In the genomic region with DNA sequence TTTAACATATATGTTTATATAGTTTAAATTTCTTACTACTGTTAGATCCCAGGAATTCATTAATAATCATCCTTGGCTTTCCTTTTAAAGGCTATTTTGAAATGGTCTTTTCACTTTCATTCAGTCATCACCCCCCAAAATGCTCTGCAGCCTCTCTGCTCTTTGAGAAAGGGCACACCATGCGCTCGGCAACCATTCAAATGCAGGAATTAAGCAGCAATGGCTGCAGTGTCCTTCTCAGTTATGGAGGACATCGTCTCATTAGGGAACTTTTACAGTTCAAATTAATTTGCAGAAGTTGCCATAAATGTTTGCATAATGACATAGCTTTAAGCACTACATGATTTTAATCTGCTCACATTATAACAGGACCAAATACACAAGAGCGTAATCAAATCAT, we compare ENCODE assay signal across 23 cellular contexts. TPM values are rescaled to one million over a fixed set of nuclear protein-coding genes. Genes with fewer than 3 reads are reported as not detected.
"Had no signal": no experiment of that assay in that cellular context is flagged by ENCODE, and none has a peak within 500 bp of the region (broad histone marks: within the 10 kb centered on the region; RNA-seq: fewer than 3 reads in every experiment).

No MANE protein-coding gene starts in this region.

- H3K9me3 ChIP-seq: adrenal gland, breast epithelium had no signal

- H3K36me3 ChIP-seq: breast epithelium had no signal

- H3K4me2 ChIP-seq: PC-9 had no signal

- ATAC-seq: T-helper 17 cell, WTC11 had no signal

- H3K27me3 Mint-ChIP-seq: T-helper 17 cell had no signal

- H3K27ac Mint-ChIP-seq: WTC11 had no signal

- H3K9me3 Mint-ChIP-seq: WTC11 had no signal

- DNase-seq: activated CD4-positive, alpha-beta T cell treated with anti-CD3 and anti-CD28 coated beads, Interleukin-2, amount 50 U/mL, for 4 hours; activated CD4-positive, CD25-positive, alpha-beta regulatory T cell treated with anti-CD3 and anti-CD28 coated beads, Interleukin-2, amount 50 U/mL, for 72 hours; activated naive CD4-positive, alpha-beta T cell treated with anti-CD3 and anti-CD28 coated beads, Interleukin-2, amount 50 U/mL, for 16 hours; activated T-cell treated with anti-CD3 and anti-CD28 coated beads for 4 hours; anterior cingulate cortex; caudate nucleus; Kasumi-1; KBM-7; NCI-H1048; NCI-H146; NCI-H187 treated with DMSO at 0.1 percent for 48 hours; NCI-H2081 treated with DMSO at 0.1 percent for 48 hours; NCI-H446; NCI-H524; NCI-H748 treated with DMSO at 0.1 percent for 48 hours; PC-9; SIG-M5; T-helper 17 cell; T-helper 9 cell had no signal

- H3K27ac ChIP-seq: breast epithelium, PC-9 had no signal

- H3K27me3 ChIP-seq: adrenal gland, breast epithelium had no signal

- H3K4me3 ChIP-seq: adrenal gland, breast epithelium, PC-9 had no signal

- H3K4me1 ChIP-seq: breast epithelium had no signal

- H3K4me3 Mint-ChIP-seq: T-helper 17 cell, WTC11 had no signal

- H2AFZ ChIP-seq: PC-9 had no signal

RNA-seq across cellular contexts. Expression of a gene that starts 6.3 kb away (rescaled TPM):
- total RNA-seq: activated CD8-positive, alpha-beta memory T cell treated with anti-CD3 and anti-CD28 coated beads for 36 hours; WTC11 had no signal
